ENCODE assay signal across 8 cellular contexts in the genomic region with DNA sequence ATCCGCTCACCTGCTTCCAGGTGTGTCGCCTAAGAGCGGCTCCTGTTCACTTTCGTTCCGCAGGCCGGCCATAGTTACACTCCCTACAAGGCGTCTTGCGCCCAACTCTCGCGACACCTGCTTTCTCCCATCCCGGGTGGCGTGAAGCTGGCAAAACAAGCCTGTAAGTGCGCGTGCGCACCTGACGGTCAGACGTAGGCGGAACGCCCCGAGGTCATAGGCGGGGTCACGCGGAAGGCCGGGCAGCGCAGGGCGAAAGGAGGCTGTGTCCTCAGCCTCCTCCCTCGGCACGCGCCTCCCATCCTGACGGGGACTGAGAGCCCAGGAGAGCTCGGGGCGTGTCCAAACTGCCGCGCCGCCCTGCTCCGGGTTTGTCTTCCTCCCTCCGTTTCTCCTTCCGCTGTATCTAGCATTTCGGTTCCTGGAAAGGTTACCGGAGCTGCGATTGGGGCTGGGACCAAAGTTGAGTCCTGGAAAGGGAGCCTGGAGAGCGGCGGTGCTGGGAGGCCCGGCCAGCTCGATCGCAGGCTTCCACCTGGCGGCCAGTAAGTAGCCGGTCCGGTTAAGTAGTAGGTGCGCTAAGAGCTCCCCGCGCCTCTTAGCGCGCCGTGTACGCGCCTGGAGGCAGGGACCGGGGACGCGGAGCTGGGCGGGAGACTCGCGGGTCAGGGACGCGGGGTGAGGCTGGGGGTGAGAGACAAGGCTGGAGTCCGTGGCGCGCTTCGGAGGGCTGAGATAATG. TPM values are rescaled to one million over a fixed set of nuclear protein-coding genes. Genes with fewer than 3 reads are reported as not detected.
DNase-seq lines count a peak whose midpoint lies in the region; ATAC-seq and TF ChIP-seq lines count a peak whose summit lies in the region.

A gene (plus strand): TSS at position 345 of the 741 bp plus-strand sequence. CDS start 17,550 bp downstream, outside the sequence.
A gene with protein sequence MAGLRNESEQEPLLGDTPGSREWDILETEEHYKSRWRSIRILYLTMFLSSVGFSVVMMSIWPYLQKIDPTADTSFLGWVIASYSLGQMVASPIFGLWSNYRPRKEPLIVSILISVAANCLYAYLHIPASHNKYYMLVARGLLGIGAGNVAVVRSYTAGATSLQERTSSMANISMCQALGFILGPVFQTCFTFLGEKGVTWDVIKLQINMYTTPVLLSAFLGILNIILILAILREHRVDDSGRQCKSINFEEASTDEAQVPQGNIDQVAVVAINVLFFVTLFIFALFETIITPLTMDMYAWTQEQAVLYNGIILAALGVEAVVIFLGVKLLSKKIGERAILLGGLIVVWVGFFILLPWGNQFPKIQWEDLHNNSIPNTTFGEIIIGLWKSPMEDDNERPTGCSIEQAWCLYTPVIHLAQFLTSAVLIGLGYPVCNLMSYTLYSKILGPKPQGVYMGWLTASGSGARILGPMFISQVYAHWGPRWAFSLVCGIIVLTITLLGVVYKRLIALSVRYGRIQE (minus strand): TSS at position 112 of the 741 bp plus-strand sequence. CDS start 40 bp downstream, at position 72.

- no peaks in the 10 kb centered on the region for H3F3A ChIP-seq in Loucy (ENCODE audit: low read depth)

- peak within 1 kb of the TSS; percentile 83 for H3K9ac ChIP-seq in Loucy (ENCODE audit: low read depth, low read length, poor library complexity, severe bottlenecking)

- H3K4me3 ChIP-seq in H7 (ENCODE audit: insufficient read depth, low read depth, low read length), result peak within 1 kb of the TSS; percentile 97
- peak within 1 kb of the TSS; percentile 96 for H3K4me3 ChIP-seq in Loucy (ENCODE audit: low read length, poor library complexity, severe bottlenecking)
- peak within 1 kb of the TSS; percentile 95 for H3K4me3 ChIP-seq in fibroblast of mammary gland (ENCODE audit: control insufficient read depth, low read depth, low read length)

- H2AFZ ChIP-seq in Loucy (ENCODE audit: low read length), result peak within 1 kb of the TSS; percentile 99

- intact Hi-C loops in natural killer cell (cut with micrococcal nuclease), result loop anchor here (1.0 to 5.0 kb wide), 3 partner anchors 84 to 1127 kb away; a partner anchor contains a TSS

- H3K79me2 ChIP-seq in Loucy (ENCODE audit: insufficient read depth, low read length), result peaks cover 77% of the 10 kb centered on the region

- no peaks in the 10 kb centered on the region for H3K9me2 ChIP-seq in Loucy (replicated peaks; ENCODE audit: low read depth, low read length)

- H3K27me3 Mint-ChIP-seq in natural killer cell (ENCODE audit: low read depth in 2 of 2), result no peaks in the 10 kb centered on the region

- peaks cover 22% of the 10 kb centered on the region for H3K4me1 ChIP-seq in Loucy (ENCODE audit: insufficient read depth, low read length, poor library complexity, severe bottlenecking)

- H3K4me1 Mint-ChIP-seq in natural killer cell, result peaks cover 30 to 32% of the 10 kb centered on the region in 2 donors

- peak within 1 kb of the TSS; percentile 95 to 98 for H3K27ac Mint-ChIP-seq in natural killer cell

- no peaks in the 10 kb centered on the region for H3K36me3 Mint-ChIP-seq in natural killer cell

- peak; percentile 84 for TF ChIP-seq POLR2A in Raji (IDR thresholded peaks at IDR 0.05; ENCODE audit: insufficient read depth, low read depth, low read length)

- no peaks in the 10 kb centered on the region for H3K9me3 ChIP-seq in Loucy (ENCODE audit: insufficient read depth, low read depth, low read length)

- H3K27me3 ChIP-seq in H7 (ENCODE audit: control insufficient read depth, insufficient read depth, low read length) (no peaks in the 10 kb centered on the region), Loucy (ENCODE audit: insufficient read depth, low read length, poor library complexity, severe bottlenecking) (no peaks in the 10 kb centered on the region)

- DNase-seq in G401 (ENCODE audit: low spot score), result peak; percentile 97
- DNase-seq in H7, result peak; percentile 95
- DNase-seq in activated T-helper 9 cell treated with anti-CD3 and anti-CD28 coated beads, Interleukin-2, amount 50 U/mL, for 16 hours (ENCODE audit: low read depth), result peak; percentile 99
- DNase-seq in fibroblast of mammary gland (ENCODE audit: low read depth), result peak; percentile 98
- DNase-seq in natural killer cell, result peak; percentile 95
- DNase-seq in stimulated activated naive CD4-positive, alpha-beta T cell treated with Interleukin-2 at 50 U/mL for 16 hours (lab: John Stamatoyannopoulos, UW), result peak; percentile 99

- H3K9me3 Mint-ChIP-seq in natural killer cell, result no peaks in the 10 kb centered on the region

- peaks cover 35% of the 10 kb centered on the region for H4K20me1 ChIP-seq in Loucy (ENCODE audit: insufficient read depth, low read length, poor library complexity, severe bottlenecking)

- H3K36me3 ChIP-seq in H7 (replicated peaks; ENCODE audit: control insufficient read depth, insufficient read depth, low read length), result no peaks in the 10 kb centered on the region; the same call in 1 of the 2 replicates
- no peaks in the 10 kb centered on the region for H3K36me3 ChIP-seq in Loucy (ENCODE audit: insufficient read depth, low read length)

- ATAC-seq in natural killer cell, result peak; percentile 91 to 98 (median 93)

- TF ChIP-seq CTCF in Loucy (conservative IDR thresholded peaks at IDR 0.05; ENCODE audit: low read length) (no peak), fibroblast of mammary gland (conservative IDR thresholded peaks at IDR 0.05; ENCODE audit: control insufficient read depth, insufficient read depth, low read depth, low read length) (peak; percentile 22), natural killer cell (IDR thresholded peaks at IDR 0.05) (peak; percentile 25)

- H3K4me2 ChIP-seq in Loucy (ENCODE audit: low read depth, low read length, poor library complexity, severe bottlenecking), result peak within 1 kb of the TSS; percentile 82

- in situ Hi-C loops in G401 (cut with HindIII; ENCODE audit: low sequenced_read_pairs), result no loop called here

- H3K4me3 Mint-ChIP-seq in natural killer cell, result peak within 1 kb of the TSS; percentile 97

RNA-seq across cellular contexts. Expression of the first gene that starts in this region (rescaled TPM):
- 10.4 and 14.8 TPM in 2 replicates for total RNA-seq in G401 (2014; rRNA removed; shearing (Covaris generic))
- 16.3 and 17.8 TPM in 2 replicates for total RNA-seq in H7 (2014; rRNA removed; shearing (Covaris generic))
- 10 to 100 TPM; 16.0 to 21.9 (median 17.6) TPM for total RNA-seq in natural killer cell

RNA-seq across cellular contexts. Expression of the second gene that starts in this region (rescaled TPM):
- total RNA-seq in G401 (2014; rRNA removed; shearing (Covaris generic)), result 23.7 and 24.6 TPM in 2 replicates
- 15.7 and 16.2 TPM in 2 replicates for total RNA-seq in H7 (2014; rRNA removed; shearing (Covaris generic))
- 10 to 100 TPM; 25.9 to 34.0 (median 25.9) TPM for total RNA-seq in natural killer cell

Comparison
In these comparisons a context has a peak if more than half of its experiments do, and no peak if none do; other contexts are left out.
1. Peak in every context shown above with its lines: DNase-seq, ATAC-seq and H3K4me3 ChIP-seq.